In the genomic region with DNA sequence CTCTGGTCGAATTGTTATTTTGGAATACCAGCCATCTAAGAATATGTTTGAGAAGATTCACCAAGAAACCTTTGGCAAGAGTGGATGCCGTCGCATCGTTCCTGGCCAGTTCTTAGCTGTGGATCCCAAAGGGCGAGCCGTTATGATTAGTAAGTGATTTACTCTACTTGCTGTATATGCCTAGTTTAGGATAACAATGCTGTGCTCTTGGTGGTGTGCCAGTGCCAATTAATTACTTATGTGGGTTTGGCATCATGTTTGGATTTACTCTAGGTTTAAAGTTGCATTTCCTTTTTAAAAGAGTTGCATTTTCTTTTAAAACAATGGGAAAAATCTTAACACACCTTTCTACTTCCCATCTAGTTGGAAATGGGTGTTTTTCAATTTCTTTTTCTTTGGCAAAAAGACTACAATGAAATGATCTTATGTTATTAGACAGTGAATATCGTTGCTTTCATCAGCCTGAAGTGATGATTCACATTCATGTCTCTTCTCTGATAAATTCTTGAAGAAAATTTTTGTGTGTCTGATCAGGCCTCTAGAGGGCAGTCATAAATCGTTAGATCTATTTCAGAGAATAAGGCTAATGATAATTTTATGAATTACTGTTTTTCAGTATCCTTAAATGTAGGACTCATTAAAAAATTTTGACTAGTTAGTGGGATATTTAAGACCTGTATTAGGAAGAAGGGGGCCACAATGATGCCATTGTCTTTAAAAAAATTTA, we compare ENCODE assay signal across 9 cellular contexts. TPM values are rescaled to one million over a fixed set of nuclear protein-coding genes. Genes with fewer than 3 reads are reported as not detected.
DNase-seq lines count a peak whose midpoint lies in the region; ATAC-seq and TF ChIP-seq lines count a peak whose summit lies in the region.
"Had no signal": no experiment of that assay in that cellular context is flagged by ENCODE, and none has a peak within 500 bp of the region (broad histone marks: within the 10 kb centered on the region; RNA-seq: fewer than 3 reads in every experiment).

No MANE protein-coding gene starts in this region.

- TF ChIP-seq RAD21 in SK-N-SH (IDR thresholded peaks at IDR 0.05; ENCODE audit: low read length) = peak; percentile 50

- peak overlapping the region in 1 of 2 experiments; percentile 23; a peak in 1 of 4 replicates for H3K4me3 ChIP-seq in SK-N-SH (ENCODE audit: low read depth in 2 of 2, low read length in 1 of 2)
- no peak overlapping the region for H3K4me3 ChIP-seq in prostate gland
- H3K4me3 ChIP-seq: lung had no signal

- TF ChIP-seq POLR2A in erythroblast (IDR thresholded peaks at IDR 0.05; ENCODE audit: low read length) (no peak), prostate gland (IDR thresholded peaks at IDR 0.05) (no peak)

- H3K27ac ChIP-seq in SK-N-SH (ENCODE audit: low read depth in 2 of 2, low read length in 1 of 2) (peak overlapping the region in 1 of 2 experiments; percentile 81; a peak in 3 of 4 replicates), prostate gland (no peak overlapping the region)

- H3K4me1 ChIP-seq in SK-N-SH (ENCODE audit: control insufficient read depth in 1 of 2, insufficient read depth in 2 of 2, low read depth in 1 of 2, low read length in 1 of 2) (peaks cover 10 to 26% of the 10 kb centered on the region in 2 experiments), prostate gland (replicated peaks) (no peaks in the 10 kb centered on the region)

- peak; percentile 58 to 59 for DNase-seq in AML-193 (lab: John Stamatoyannopoulos, UW)
- DNase-seq in SK-N-SH = peak; percentile 46
- DNase-seq in erythroblast (lab: John Stamatoyannopoulos, UW) = peak; percentile 55 to 75
- DNase-seq in prostate gland (ENCODE audit: low spot score) = no peak
- DNase-seq in HEK293T (ENCODE audit: extremely low spot score) = no peak

- peak overlapping the region; percentile 69 for H3K4me2 ChIP-seq in SK-N-SH

- peaks cover 100% of the 10 kb centered on the region for H3K79me2 ChIP-seq in SK-N-SH (ENCODE audit: insufficient read depth)

- H3K27me3 ChIP-seq in SK-N-SH (ENCODE audit: insufficient read depth) (no peaks in the 10 kb centered on the region), prostate gland (replicated peaks; ENCODE audit: insufficient read depth) (no peaks in the 10 kb centered on the region)

- H3K9ac ChIP-seq in SK-N-SH = peak overlapping the region; percentile 33; the same call in 1 of the 2 replicates

- no peaks in the 10 kb centered on the region for H3K9me2 ChIP-seq in SK-N-SH

- peaks cover 65% of the 10 kb centered on the region for H4K20me1 ChIP-seq in SK-N-SH (ENCODE audit: insufficient read depth)

- no peak for TF ChIP-seq EP300 in SK-N-SH (IDR thresholded peaks at IDR 0.05; ENCODE audit: borderline replicate concordance in 1 of 2, low read depth in 1 of 2, low read length in 1 of 2)

- H3K36me3 ChIP-seq in SK-N-SH (replicated peaks in 1 of 2; ENCODE audit: control insufficient read depth in 1 of 2, insufficient read depth in 2 of 2, low read length in 1 of 2) = peaks cover 61 to 81% of the 10 kb centered on the region in 2 experiments
- peaks cover 6 to 22% of the 10 kb centered on the region in 2 donors for H3K36me3 ChIP-seq in prostate gland

- no peak overlapping the region for H2AFZ ChIP-seq in SK-N-SH (ENCODE audit: low read depth)

- H3K9me3 ChIP-seq in SK-N-SH (no peaks in the 10 kb centered on the region), prostate gland (no peaks in the 10 kb centered on the region)

- POLR2A ChIA-PET in SK-N-SH (lab: Yijun Ruan, JAX) (no interaction called here), HEK293T (lab: Yijun Ruan, JAX) (no interaction called here)

- no peak for ATAC-seq in GM21528 (IDR thresholded peaks at IDR 0.05; ENCODE audit: low FRiP score, unreplicated experiment)
- ATAC-seq in GM18498 (IDR thresholded peaks at IDR 0.05; ENCODE audit: unreplicated experiment) = no peak

- H3F3A ChIP-seq in SK-N-SH (replicated peaks; ENCODE audit: insufficient read depth) = peaks cover 49% of the 10 kb centered on the region

- WGBS in SK-N-SH (ENCODE audit: low lambda C conversion rate) = 49% methylated on average over 8 of the region's 8 CpGs
- 59% methylated on average over 8 of the region's 8 CpGs for WGBS in prostate gland

- TF ChIP-seq CTCF in GM12874 (IDR thresholded peaks at IDR 0.05; ENCODE audit: insufficient read depth, low read depth, low read length) (peak; percentile 20; the same call in 1 of the 2 replicates), SK-N-SH (IDR thresholded peaks at IDR 0.05) (peak; percentile 82), prostate gland (IDR thresholded peaks at IDR 0.05) (peak in 3 of 4 experiments; percentile 26 to 63 (median 58))

- CTCF ChIA-PET in SK-N-SH (lab: Yijun Ruan, JAX) = interaction anchor here (0.6 to 2.6 kb wide), 13 partner anchors 10 to 888 kb away, joined by 3 to 7 read pairs (median 3); no protein-coding TSS in a partner anchor
- CTCF ChIA-PET in HEK293T (lab: Yijun Ruan, JAX) = no interaction called here

- intact Hi-C loops in prostate gland (cut with DNase I) = no loop called here

TF ChIP-seq in SK-N-SH, 30 proteins besides CTCF, POLR2A, EP300 and RAD21 (continues in another document):
- TF ChIP-seq, protein P1, sequence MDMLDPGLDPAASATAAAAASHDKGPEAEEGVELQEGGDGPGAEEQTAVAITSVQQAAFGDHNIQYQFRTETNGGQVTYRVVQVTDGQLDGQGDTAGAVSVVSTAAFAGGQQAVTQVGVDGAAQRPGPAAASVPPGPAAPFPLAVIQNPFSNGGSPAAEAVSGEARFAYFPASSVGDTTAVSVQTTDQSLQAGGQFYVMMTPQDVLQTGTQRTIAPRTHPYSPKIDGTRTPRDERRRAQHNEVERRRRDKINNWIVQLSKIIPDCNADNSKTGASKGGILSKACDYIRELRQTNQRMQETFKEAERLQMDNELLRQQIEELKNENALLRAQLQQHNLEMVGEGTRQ (IDR thresholded peaks at IDR 0.05; ENCODE audit: borderline replicate concordance, low read depth, low read length) = no peak
- no peak for TF ChIP-seq MEF2A (IDR thresholded peaks at IDR 0.05; ENCODE audit: borderline replicate concordance, low read depth)
- TF ChIP-seq, protein P2, sequence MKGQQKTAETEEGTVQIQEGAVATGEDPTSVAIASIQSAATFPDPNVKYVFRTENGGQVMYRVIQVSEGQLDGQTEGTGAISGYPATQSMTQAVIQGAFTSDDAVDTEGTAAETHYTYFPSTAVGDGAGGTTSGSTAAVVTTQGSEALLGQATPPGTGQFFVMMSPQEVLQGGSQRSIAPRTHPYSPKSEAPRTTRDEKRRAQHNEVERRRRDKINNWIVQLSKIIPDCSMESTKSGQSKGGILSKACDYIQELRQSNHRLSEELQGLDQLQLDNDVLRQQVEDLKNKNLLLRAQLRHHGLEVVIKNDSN (IDR thresholded peaks at IDR 0.05; ENCODE audit: borderline replicate concordance, low read depth) = no peak

TF ChIP-seq in HEK293T, 16 proteins besides CTCF, POLR2A, EP300 and RAD21:
- TF ChIP-seq L3MBTL2 (conservative IDR thresholded peaks at IDR 0.05) = no peak
- no peak for TF ChIP-seq HDGF (IDR thresholded peaks at IDR 0.05; ENCODE audit: borderline replicate concordance)
- no peak for TF ChIP-seq CTBP1 (IDR thresholded peaks at IDR 0.05; ENCODE audit: borderline replicate concordance)
- no peak for TF ChIP-seq FOXA1 (IDR thresholded peaks at IDR 0.05)
- no peak for TF ChIP-seq ARNT (IDR thresholded peaks at IDR 0.05)
- TF ChIP-seq SP1 (IDR thresholded peaks at IDR 0.05) = no peak
- TF ChIP-seq ELF4 (IDR thresholded peaks at IDR 0.05) = no peak
- TF ChIP-seq FOXM1 (IDR thresholded peaks at IDR 0.05; ENCODE audit: borderline replicate concordance) = no peak

RNA-seq across cellular contexts. Expression of a gene that starts 5.6 kb away (rescaled TPM):
- 75.9 and 81.7 TPM in 2 replicates for polyA plus RNA-seq in SK-N-SH (2012; rRNA removed)
- polyA plus RNA-seq in SK-N-SH (2012; cell fraction: cytosol; rRNA removed) = 58.5 and 71.3 TPM in 2 replicates
- polyA plus RNA-seq in SK-N-SH (2012; cell fraction: nucleus; rRNA removed) = 160 and 164 TPM in 2 replicates
- total RNA-seq in prostate gland = 100 to 1,000 TPM in 1 of 2 donors, 10 to 100 TPM in 1; 98.4 to 138 TPM

RNA-seq across cellular contexts. Expression of a gene that starts 5.9 kb away (rescaled TPM):
- 54.4 and 72.7 TPM in 2 replicates for polyA plus RNA-seq in SK-N-SH (2012; rRNA removed)
- polyA plus RNA-seq in SK-N-SH (2012; cell fraction: cytosol; rRNA removed) = 32.9 and 45.7 TPM in 2 replicates
- polyA plus RNA-seq in SK-N-SH (2012; cell fraction: nucleus; rRNA removed) = 147 and 161 TPM in 2 replicates
- total RNA-seq in prostate gland = 10 to 100 TPM; 34.6 to 62.0 TPM

Comparison
In these comparisons a context has a peak if more than half of its experiments do, and no peak if none do; other contexts are left out.
1. DNase-seq: peak in AML-193 (2 of 2), SK-N-SH (single experiment) and erythroblast (2 of 2); none in prostate gland (single experiment) and HEK293T (single experiment).
2. CTCF ChIP-seq: peak in every context shown above with its lines; median percentile 82 in SK-N-SH; 58 in prostate gland; 20 in GM12874.